ENCODE assay signal across 11 cellular contexts in the genomic region with DNA sequence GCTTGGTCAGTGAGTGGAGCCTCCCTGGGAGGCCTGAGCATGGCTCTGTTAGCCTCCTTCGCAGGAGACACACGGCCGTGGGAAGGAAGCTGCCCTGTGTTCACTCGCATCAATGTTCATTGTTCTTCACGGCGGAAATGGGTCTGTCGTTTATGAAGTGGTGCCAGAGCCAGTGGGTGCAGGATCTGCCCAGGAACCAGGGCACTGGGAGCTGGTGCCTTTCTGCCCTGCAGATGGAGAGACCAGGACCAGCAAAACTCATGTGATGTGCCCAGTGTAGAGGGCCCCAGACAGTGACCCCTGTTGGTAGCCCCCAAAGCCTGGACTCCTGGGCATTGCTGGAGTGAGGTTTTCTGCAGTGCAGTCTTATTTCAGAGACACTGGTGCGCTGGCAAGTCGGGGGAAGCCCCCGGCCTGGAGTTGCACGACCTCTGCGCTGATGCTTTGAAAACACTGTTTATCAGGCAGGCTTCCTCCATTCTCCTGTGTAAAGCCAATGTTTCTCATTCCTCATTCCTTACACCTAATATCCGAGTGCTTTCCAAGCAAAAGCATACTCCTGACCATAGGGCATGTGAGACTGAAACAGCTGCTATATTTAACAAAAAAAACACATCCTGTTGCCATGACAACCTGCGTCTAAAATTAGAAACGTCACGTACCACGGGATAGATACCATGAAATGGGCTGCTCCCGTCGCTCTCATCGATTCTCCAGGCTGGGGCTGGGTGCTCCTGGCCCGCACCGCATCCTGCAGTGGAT.
A peak's percentile ranks its signal among the peaks of the same experiment; 100 is the strongest.
DNase-seq lines count a peak whose midpoint lies in the region; ATAC-seq, FAIRE-seq and TF ChIP-seq lines count a peak whose summit lies in the region.
"Had no signal": no experiment of that assay in that cellular context is flagged by ENCODE, and none has a peak within 500 bp of the region (broad histone marks: within the 10 kb centered on the region; RNA-seq: fewer than 3 reads in every experiment).

No MANE protein-coding gene starts in this region.

- ATAC-seq in Right ventricle myocardium inferior (no peak), left cardiac atrium (no peak), GM12878 (no peak)
- ATAC-seq in activated CD4-positive, CD25-positive, alpha-beta regulatory T cell treated with anti-CD3 and anti-CD28 coated beads, Interleukin-2, amount 50 U/mL, for 24 hours: no peak

- intact Hi-C loops in Right ventricle myocardium inferior (cut with DNase I) (no loop called here), left cardiac atrium (cut with DNase I) (no loop called here), GM12878 (cut with micrococcal nuclease; ENCODE audit: unreplicated experiment) (no loop called here)

- DNase-seq in Right ventricle myocardium inferior (ENCODE audit: missing footprints) (peak; percentile 45), left cardiac atrium (no peak), GM12878 (ENCODE audit: low read depth, low spot score) (no peak), NCI-H1417 (lab: John Stamatoyannopoulos, UW) (no peak), NCI-H69 (lab: John Stamatoyannopoulos, UW) (no peak)
- DNase-seq: NCI-H2171 treated with DMSO at 0.1 percent for 48 hours; PC-9; stimulated activated CD8-positive, alpha-beta memory T cell treated with anti-CD3 and anti-CD28 coated beads, Interleukin-4, amount 100 ng/mL, for 48 hours had no signal

- H3K27me3 ChIP-seq in GM12878 (replicated peaks in 1 of 2; ENCODE audit: control insufficient read depth in 2 of 2, insufficient read depth in 2 of 2, low read length in 1 of 2) (no peaks in the 10 kb centered on the region; a peak in 1 of 4 replicates), layer of hippocampus (ENCODE audit: control insufficient read depth, insufficient read depth, low read length) (no peaks in the 10 kb centered on the region)

- POLR2A ChIA-PET in GM12878 (lab: Charles Lee): no interaction called here

- no peak overlapping the region for H3K4me2 ChIP-seq in GM12878 (ENCODE audit: control insufficient read depth, insufficient read depth)
- H3K4me2 ChIP-seq: PC-9 had no signal

- no peak overlapping the region for H3K4me3 ChIP-seq in GM12878
- H3K4me3 ChIP-seq: PC-9 had no signal

- H4K20me1 ChIP-seq in GM12878 (ENCODE audit: control insufficient read depth, insufficient read depth): no peaks in the 10 kb centered on the region

- TF ChIP-seq POLR2A in GM12878 (IDR thresholded peaks at IDR 0.05; ENCODE audit: low read depth, low read length): no peak

- H3K36me3 ChIP-seq in GM12878 (ENCODE audit: control insufficient read depth in 2 of 2, insufficient read depth in 2 of 2, low read length in 1 of 2): no peaks in the 10 kb centered on the region

- CTCF ChIA-PET in GM12878 (lab: Yijun Ruan, JAX): no interaction called here

- SMC1A ChIA-PET in GM12878 (lab: Charles Lee; ENCODE audit: uncharacterized antibody, unreplicated experiment): no interaction called here

- H3K9ac ChIP-seq in GM12878 (ENCODE audit: control insufficient read depth, insufficient read depth, low read length): no peak overlapping the region

- TF ChIP-seq RAD21 in GM12878 (IDR thresholded peaks at IDR 0.05; ENCODE audit: insufficient read depth, low read depth, low read length): no peak

- FAIRE-seq in GM12878 (lab: Jason Lieb, UNC): no peak

- in situ Hi-C loops in GM12878 (cut with MboI): no loop called here

- RAD21 ChIA-PET in GM12878 (lab: Charles Lee; ENCODE audit: unreplicated experiment): no interaction called here

- TF ChIP-seq CTCF in GM12878 (IDR thresholded peaks at IDR 0.05 in 2 of 3, conservative IDR thresholded peaks at IDR 0.05 in 1 of 3; ENCODE audit: control insufficient read depth in 2 of 3, extremely low read depth in 1 of 3, insufficient read depth in 1 of 3, low read depth in 3 of 3, low read length in 3 of 3): 0 out of 6 replicates have a peak, but pooled peaks of 1 of the 3 experiments have one; percentile 3

- BruUV-seq in GM12878 (replicated peaks; lab: Mats Ljungman, UMichigan): no TSS peak

- no peak for TF ChIP-seq EP300 in GM12878 (IDR thresholded peaks at IDR 0.05; ENCODE audit: borderline replicate concordance in 1 of 2, control insufficient read depth in 1 of 2, low read depth in 2 of 2, low read length in 2 of 2)

- H3K79me2 ChIP-seq in GM12878 (ENCODE audit: control insufficient read depth, insufficient read depth, low read length): no peaks in the 10 kb centered on the region

- H3K27ac ChIP-seq in GM12878 (ENCODE audit: control insufficient read depth, insufficient read depth) (no peak overlapping the region), layer of hippocampus (ENCODE audit: low read depth, low read length) (peak overlapping the region; percentile 53), temporal lobe (ENCODE audit: low read depth, low read length) (peak overlapping the region; percentile 75)
- H3K27ac ChIP-seq: PC-9 had no signal

- no peaks in the 10 kb centered on the region for H3K9me3 ChIP-seq in GM12878 (replicated peaks; ENCODE audit: control insufficient read depth, insufficient read depth, low read length)

- H2AFZ ChIP-seq in GM12878 (ENCODE audit: control insufficient read depth, low read depth, low read length): no peak overlapping the region
- H2AFZ ChIP-seq: PC-9 had no signal

- WGBS in GM12878 (ENCODE audit: insufficient coverage, insufficient replicate concordance, low lambda C conversion rate, missing lambda C conversion rate): 41% methylated on average over 22 of the region's 22 CpGs

- no peaks in the 10 kb centered on the region for H3K4me1 ChIP-seq in GM12878 (ENCODE audit: control insufficient read depth, insufficient read depth, low read length)

TF ChIP-seq in GM12878, 131 proteins besides CTCF, POLR2A, EP300 and RAD21:
- peak; percentile 62; the same call in 1 of the 2 replicates for TF ChIP-seq BMI1 (IDR thresholded peaks at IDR 0.05; ENCODE audit: borderline replicate concordance)
- no peak for TF ChIP-seq SUZ12 (IDR thresholded peaks at IDR 0.05; ENCODE audit: unreplicated experiment)
